In the genomic region with DNA sequence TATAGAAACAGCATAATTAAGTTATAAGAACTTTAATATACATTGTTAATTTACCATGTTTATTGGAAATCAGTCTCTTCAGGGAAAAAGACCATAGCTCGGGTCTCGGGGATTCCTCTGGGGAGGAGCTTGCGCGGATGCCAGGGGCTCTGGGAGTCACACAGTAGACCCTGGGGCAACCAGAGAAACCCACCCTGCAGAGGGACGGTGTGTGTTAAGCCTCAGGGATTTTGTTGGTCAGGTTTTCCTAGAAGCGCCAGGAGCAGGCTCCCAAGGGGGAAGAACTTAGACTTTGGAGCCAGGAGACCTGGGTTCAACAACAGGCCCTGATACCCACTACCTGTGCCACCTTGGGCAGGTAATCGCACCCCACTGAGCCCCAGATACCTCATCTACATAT, we compare ENCODE assay signal across 4 cellular contexts.
"Had no signal": no experiment of that assay in that cellular context is flagged by ENCODE, and none has a peak within 500 bp of the region (broad histone marks: within the 10 kb centered on the region; RNA-seq: fewer than 3 reads in every experiment).

No MANE protein-coding gene starts in this region.

- H2AFZ ChIP-seq: GM23338 had no signal

- DNase-seq: H9, HCEC 1CT, IMR-90 had no signal

- H3K4me2 ChIP-seq: GM23338 had no signal

- H3K4me3 ChIP-seq: GM23338 had no signal
